Comparison of ENCODE assay signal across 8 cellular contexts in genomic region chr9:97696025-97696822, GRCh38. TPM values are rescaled to one million over a fixed set of nuclear protein-coding genes. Genes with fewer than 3 reads are reported as not detected.
A peak's percentile ranks its signal among the peaks of the same experiment; 100 is the strongest.
DNase-seq lines count a peak whose midpoint lies in the region; ATAC-seq and TF ChIP-seq lines count a peak whose summit lies in the region.

No MANE protein-coding gene starts in this region.

- H3K9me3 ChIP-seq in BE2C (no peaks in the 10 kb centered on the region), SJCRH30 (replicated peaks) (no peaks in the 10 kb centered on the region), esophagus (ENCODE audit: control insufficient read depth in 2 of 2, insufficient read depth in 1 of 2, low read depth in 1 of 2, low read length in 1 of 2) (peaks cover 0 to 2% of the 10 kb centered on the region in 2 donors), osteoblast (ENCODE audit: low read depth, low read length) (no peaks in the 10 kb centered on the region)

- H3K27ac ChIP-seq in SJCRH30 (peak overlapping the region; percentile 62; the same call in 1 of the 2 replicates), esophagus (ENCODE audit: low read depth in 2 of 2, low read length in 1 of 2) (peak overlapping the region; percentile 92 to 95), osteoblast (ENCODE audit: low read depth, low read length) (peak overlapping the region; percentile 76)

- peaks cover 8% of the 10 kb centered on the region for H3K36me3 ChIP-seq in BE2C
- H3K36me3 ChIP-seq in SJCRH30: peaks cover 8% of the 10 kb centered on the region
- peaks cover 0 to 1% of the 10 kb centered on the region in 2 donors for H3K36me3 ChIP-seq in esophagus (ENCODE audit: control insufficient read depth in 2 of 2, insufficient read depth in 2 of 2, low read length in 1 of 2)
- peaks cover 1% of the 10 kb centered on the region for H3K36me3 ChIP-seq in osteoblast (ENCODE audit: insufficient read depth, low read length)

- H2AFZ ChIP-seq in osteoblast (ENCODE audit: low read length): peak overlapping the region; percentile 89

- H3K27me3 ChIP-seq in BE2C (no peaks in the 10 kb centered on the region), SJCRH30 (no peaks in the 10 kb centered on the region), esophagus (ENCODE audit: control insufficient read depth in 1 of 2, insufficient read depth in 2 of 2, low read length in 2 of 2) (no peaks in the 10 kb centered on the region), osteoblast (ENCODE audit: insufficient read depth, low read length) (no peaks in the 10 kb centered on the region)

- H3K4me3 ChIP-seq in BE2C (ENCODE audit: low read depth, low read length) (peak overlapping the region; percentile 94), SJCRH30 (peak overlapping the region; percentile 88), esophagus (ENCODE audit: low read depth in 1 of 2, low read length in 2 of 2) (peak overlapping the region; percentile 85 to 97), osteoblast (ENCODE audit: insufficient read depth, low read length) (peak overlapping the region; percentile 88)

- DNase-seq in BE2C (no peak), SJCRH30 (no peak), osteoblast (ENCODE audit: insufficient read length, low spot score, missing footprints) (no peak), epidermal melanocyte (ENCODE audit: insufficient read length, low spot score) (no peak), islet precursor cell (no peak)

- H3K79me2 ChIP-seq in osteoblast (ENCODE audit: insufficient read depth, low read length): peaks cover 39% of the 10 kb centered on the region

- peak overlapping the region; percentile 78 for H3K4me2 ChIP-seq in osteoblast (ENCODE audit: insufficient read depth, low read length)

- 8 to 9% methylated on average over 11 of the region's 11 CpGs for WGBS in esophagus, 2 donors

- peaks cover 12% of the 10 kb centered on the region for H4K20me1 ChIP-seq in osteoblast (ENCODE audit: insufficient read depth, low read length)

- no peak for TF ChIP-seq CTCF in BE2C (IDR thresholded peaks at IDR 0.05; ENCODE audit: low read depth, low read length)
- no peak for TF ChIP-seq CTCF in osteoblast (IDR thresholded peaks at IDR 0.05; ENCODE audit: extremely low read depth, low read depth, low read length)

- H3K4me1 ChIP-seq in BE2C: peaks cover 6% of the 10 kb centered on the region
- H3K4me1 ChIP-seq in SJCRH30: peaks cover 4% of the 10 kb centered on the region; the same call in 1 of the 2 replicates
- H3K4me1 ChIP-seq in esophagus (ENCODE audit: control insufficient read depth in 2 of 2, insufficient read depth in 2 of 2, low read length in 1 of 2): no peaks in the 10 kb centered on the region
- H3K4me1 ChIP-seq in osteoblast (ENCODE audit: insufficient read depth, low read length): peaks cover 16% of the 10 kb centered on the region

- ATAC-seq in GM21576 (IDR thresholded peaks at IDR 0.05; ENCODE audit: unreplicated experiment) (peak; percentile 35), esophagus mucosa (no peak)

RNA-seq across cellular contexts. Expression of gene XPA, which starts 0.9 kb away (rescaled TPM):
- 28.6 TPM for polyA plus RNA-seq in BE2C (2012; ENCODE audit: insufficient read depth, insufficient read length, low read depth)
- total RNA-seq in SJCRH30 (2014; rRNA removed; shearing (Covaris generic)): 12.8 and 13.1 TPM in 2 replicates
- 10 to 100 TPM; 13.5 to 16.3 TPM for polyA plus RNA-seq in esophagus
- 8.7 and 10.3 TPM in 2 replicates for total RNA-seq in osteoblast
- total RNA-seq in esophagus mucosa: 6.3 TPM
